In genomic region chr20:51386586-51386985, GRCh38 we compare ENCODE assay signal across 14 cellular contexts.
DNase-seq lines count a peak whose midpoint lies in the region; ATAC-seq lines count a peak whose summit lies in the region.
"Had no signal": no experiment of that assay in that cellular context is flagged by ENCODE, and none has a peak within 500 bp of the region (broad histone marks: within the 10 kb centered on the region; RNA-seq: fewer than 3 reads in every experiment).

No MANE protein-coding gene starts in this region.

- H3K4me1 Mint-ChIP-seq in activated naive CD4-positive, alpha-beta T cell treated with anti-CD3 and anti-CD28 coated beads for 36 hours (ENCODE audit: low read depth) = peaks cover 48% of the 10 kb centered on the region
- peaks cover 46% of the 10 kb centered on the region for H3K4me1 Mint-ChIP-seq in activated naive CD8-positive, alpha-beta T cell treated with anti-CD3 and anti-CD28 coated beads for 36 hours
- peaks cover 92% of the 10 kb centered on the region for H3K4me1 Mint-ChIP-seq in stimulated activated effector memory CD8-positive, alpha-beta T cell treated with anti-CD3 and anti-CD28 coated beads, Interleukin-12 subunit alpha, Interleukin-12 subunit beta, amount 100 ng/mL, for 72 hours

- H3K9me3 Mint-ChIP-seq in activated naive CD4-positive, alpha-beta T cell treated with anti-CD3 and anti-CD28 coated beads for 36 hours = no peaks in the 10 kb centered on the region
- H3K9me3 Mint-ChIP-seq in activated naive CD8-positive, alpha-beta T cell treated with anti-CD3 and anti-CD28 coated beads for 36 hours = no peaks in the 10 kb centered on the region
- H3K9me3 Mint-ChIP-seq in stimulated activated effector memory CD8-positive, alpha-beta T cell treated with anti-CD3 and anti-CD28 coated beads, Interleukin-12 subunit alpha, Interleukin-12 subunit beta, amount 100 ng/mL, for 72 hours = no peaks in the 10 kb centered on the region

- peaks cover 25% of the 10 kb centered on the region for H3K36me3 Mint-ChIP-seq in activated naive CD4-positive, alpha-beta T cell treated with anti-CD3 and anti-CD28 coated beads for 36 hours (ENCODE audit: low read depth)
- H3K36me3 Mint-ChIP-seq in activated naive CD8-positive, alpha-beta T cell treated with anti-CD3 and anti-CD28 coated beads for 36 hours = peaks cover 28% of the 10 kb centered on the region
- peaks cover 70% of the 10 kb centered on the region for H3K36me3 Mint-ChIP-seq in stimulated activated effector memory CD8-positive, alpha-beta T cell treated with anti-CD3 and anti-CD28 coated beads, Interleukin-12 subunit alpha, Interleukin-12 subunit beta, amount 100 ng/mL, for 72 hours

- H3K27me3 Mint-ChIP-seq in activated naive CD4-positive, alpha-beta T cell treated with anti-CD3 and anti-CD28 coated beads for 36 hours (ENCODE audit: low read depth) = no peaks in the 10 kb centered on the region
- H3K27me3 Mint-ChIP-seq in activated naive CD8-positive, alpha-beta T cell treated with anti-CD3 and anti-CD28 coated beads for 36 hours = no peaks in the 10 kb centered on the region

- H3K27ac Mint-ChIP-seq in activated naive CD4-positive, alpha-beta T cell treated with anti-CD3 and anti-CD28 coated beads for 36 hours = no peak overlapping the region
- peak overlapping the region; percentile 57 for H3K27ac Mint-ChIP-seq in activated naive CD8-positive, alpha-beta T cell treated with anti-CD3 and anti-CD28 coated beads for 36 hours
- H3K27ac Mint-ChIP-seq in stimulated activated effector memory CD8-positive, alpha-beta T cell treated with anti-CD3 and anti-CD28 coated beads, Interleukin-12 subunit alpha, Interleukin-12 subunit beta, amount 100 ng/mL, for 72 hours = no peak overlapping the region

- intact Hi-C loops in activated naive CD4-positive, alpha-beta T cell treated with anti-CD3 and anti-CD28 coated beads for 36 hours (cut with micrococcal nuclease) = loop anchor here (1.0 to 5.0 kb wide), 5 partner anchors 36 to 209 kb away; no protein-coding TSS in a partner anchor
- intact Hi-C loops in right cardiac atrium (cut with DNase I) = loop anchor here in 1 of 4 donors (5.0 kb wide), 1 partner anchor 211 kb away; no protein-coding TSS in a partner anchor

- H3K4me1 ChIP-seq in right cardiac atrium (ENCODE audit: control insufficient read depth, insufficient read depth, low read length) = no peaks in the 10 kb centered on the region
- H3K4me1 ChIP-seq: breast epithelium, uterus had no signal

- CTCF ChIA-PET in activated naive CD4-positive, alpha-beta T cell treated with anti-CD3 and anti-CD28 coated beads for 36 hours (lab: Charles Lee) = interaction anchor here (0.6 to 3.5 kb wide), 17 partner anchors 12 to 236 kb away, joined by 3 to 20 read pairs (median 4); partner anchors contain the start of gene NFATC2

- DNase-seq in activated naive CD4-positive, alpha-beta T cell treated with anti-CD3 and anti-CD28 coated beads for 36 hours = peak; percentile 76
- no peak for DNase-seq in activated naive CD4-positive, alpha-beta T cell (lab: John Stamatoyannopoulos, UW)
- DNase-seq in T-helper 22 cell (ENCODE audit: low read depth) = peak; percentile 12
- peak; percentile 37 for DNase-seq in activated naive CD8-positive, alpha-beta T cell treated with anti-CD3 and anti-CD28 coated beads for 36 hours
- peak in 1 of 2 donors; percentile 78 for DNase-seq in stimulated activated effector memory CD8-positive, alpha-beta T cell treated with anti-CD3 and anti-CD28 coated beads, Interleukin-12 subunit alpha, Interleukin-12 subunit beta, amount 100 ng/mL, for 72 hours (ENCODE audit: low spot score in 2 of 2)
- DNase-seq in DMS53 (lab: John Stamatoyannopoulos, UW) = no peak
- DNase-seq in right cardiac atrium = no peak
- DNase-seq: DMS 273 treated with DMSO at 0.1 percent for 48 hours, NCI-H2227 treated with DMSO at 0.1 percent for 48 hours, uterus had no signal

- H3K27me3 ChIP-seq in right cardiac atrium (ENCODE audit: control insufficient read depth, insufficient read depth) = no peaks in the 10 kb centered on the region
- H3K27me3 ChIP-seq: breast epithelium, uterus had no signal

- H3K9me3 ChIP-seq in right cardiac atrium (ENCODE audit: control insufficient read depth, low read length) = no peaks in the 10 kb centered on the region
- H3K9me3 ChIP-seq: breast epithelium, uterus had no signal

- H3K4me3 ChIP-seq in right cardiac atrium (ENCODE audit: low read length) = no peak overlapping the region
- H3K4me3 ChIP-seq: breast epithelium, skin epidermis, uterus had no signal

- H3K4me3 Mint-ChIP-seq in activated naive CD4-positive, alpha-beta T cell treated with anti-CD3 and anti-CD28 coated beads for 36 hours = no peak overlapping the region
- H3K4me3 Mint-ChIP-seq in activated naive CD8-positive, alpha-beta T cell treated with anti-CD3 and anti-CD28 coated beads for 36 hours = no peak overlapping the region
- H3K4me3 Mint-ChIP-seq in stimulated activated effector memory CD8-positive, alpha-beta T cell treated with anti-CD3 and anti-CD28 coated beads, Interleukin-12 subunit alpha, Interleukin-12 subunit beta, amount 100 ng/mL, for 72 hours = peak overlapping the region; percentile 47

- H3K27ac ChIP-seq in right cardiac atrium (ENCODE audit: low read length) = no peak overlapping the region
- H3K27ac ChIP-seq: breast epithelium, uterus had no signal

- WGBS in right cardiac atrium = 88% methylated on average over 4 of the region's 4 CpGs

- ATAC-seq in stimulated activated effector memory CD8-positive, alpha-beta T cell treated with anti-CD3 and anti-CD28 coated beads, Interleukin-12 subunit alpha, Interleukin-12 subunit beta, amount 100 ng/mL, for 72 hours = peak; percentile 93
- ATAC-seq in GM19395 (IDR thresholded peaks at IDR 0.05; ENCODE audit: unreplicated experiment) = no peak
- ATAC-seq in right cardiac atrium = no peak
- ATAC-seq: PC-3 had no signal

Comparison
In these comparisons a context has a peak if more than half of its experiments do, and no peak if none do; other contexts are left out.
1. DNase-seq: peak in activated naive CD4-positive, alpha-beta T cell treated with anti-CD3 and anti-CD28 coated beads for 36 hours (single experiment), T-helper 22 cell (single experiment) and activated naive CD8-positive, alpha-beta T cell treated with anti-CD3 and anti-CD28 coated beads for 36 hours (single experiment); none in activated naive CD4-positive, alpha-beta T cell (0 of 4), DMS53 (single experiment) and right cardiac atrium (0 of 3).